16 cellular contexts compared by ENCODE assay signal in the genomic region with DNA sequence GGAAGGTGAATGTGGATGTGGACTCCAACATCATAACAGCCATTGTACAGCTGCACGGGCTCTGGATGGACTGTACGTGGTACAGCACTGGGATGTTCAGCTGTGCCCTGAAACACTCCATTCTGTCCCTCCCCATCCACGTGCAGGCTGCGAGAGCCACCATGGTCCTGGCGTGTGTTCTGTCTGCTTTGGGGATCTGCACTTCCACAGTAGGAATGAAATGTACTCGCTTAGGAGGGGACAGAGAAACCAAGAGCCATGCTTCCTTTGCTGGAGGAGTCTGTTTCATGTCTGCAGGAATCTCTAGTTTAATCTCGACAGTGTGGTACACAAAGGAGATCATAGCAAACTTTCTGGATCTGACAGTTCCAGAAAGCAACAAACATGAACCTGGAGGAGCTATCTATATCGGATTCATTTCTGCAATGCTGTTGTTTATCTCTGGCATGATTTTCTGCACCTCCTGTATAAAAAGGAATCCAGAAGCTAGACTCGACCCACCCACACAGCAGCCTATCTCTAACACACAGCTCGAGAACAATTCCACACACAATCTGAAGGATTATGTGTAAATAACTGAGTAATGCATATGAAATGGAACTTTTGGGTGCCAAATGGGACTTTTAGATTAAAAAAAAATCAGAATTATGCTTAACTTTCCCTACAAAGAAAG. TPM values are rescaled to one million over a fixed set of nuclear protein-coding genes. Genes with fewer than 3 reads are reported as not detected.
DNase-seq lines count a peak whose midpoint lies in the region; ATAC-seq, FAIRE-seq and TF ChIP-seq lines count a peak whose summit lies in the region.
"Had no signal": no experiment of that assay in that cellular context is flagged by ENCODE, and none has a peak within 500 bp of the region (broad histone marks: within the 10 kb centered on the region; RNA-seq: fewer than 3 reads in every experiment).

No MANE protein-coding gene starts in this region.

- peak overlapping the region in 2 of 7 donors; percentile 13 to 23 for H3K27ac Mint-ChIP-seq in CD4-positive, alpha-beta memory T cell
- H3K27ac Mint-ChIP-seq: activated naive CD4-positive, alpha-beta T cell treated with anti-CD3 and anti-CD28 coated beads, Interleukin-2, amount 10 ng/mL, durations not matched to agents 7 days and 5 days had no signal

- TF ChIP-seq CTCF in osteoblast (IDR thresholded peaks at IDR 0.05; ENCODE audit: extremely low read depth, low read depth, low read length) (no peak), adrenal gland (IDR thresholded peaks at IDR 0.05) (no peak)

- H3K27ac ChIP-seq in angular gyrus (ENCODE audit: low read depth, low read length) = peak overlapping the region; percentile 91
- no peak overlapping the region for H3K27ac ChIP-seq in osteoblast (ENCODE audit: low read depth, low read length)
- H3K27ac ChIP-seq in CD4-positive, alpha-beta memory T cell (ENCODE audit: low read depth, low read length) = no peak overlapping the region
- peak overlapping the region in 1 of 5 donors; percentile 32 for H3K27ac ChIP-seq in adrenal gland

- H2AFZ ChIP-seq in osteoblast (ENCODE audit: low read length) = peak overlapping the region; percentile 1

- no peak overlapping the region for H3K4me3 ChIP-seq in osteoblast (ENCODE audit: insufficient read depth, low read length)
- no peak overlapping the region for H3K4me3 ChIP-seq in CD4-positive, alpha-beta memory T cell (ENCODE audit: low read length in 2 of 2)
- H3K4me3 ChIP-seq in adrenal gland = no peak overlapping the region

- POLR2A ChIA-PET in CD4-positive, alpha-beta memory T cell (lab: Charles Lee; ENCODE audit: partially characterized antibody) = no interaction called here

- H3K36me3 ChIP-seq in osteoblast (ENCODE audit: insufficient read depth, low read length) (peaks cover 8% of the 10 kb centered on the region), adrenal gland (replicated peaks in 1 of 2) (no peaks in the 10 kb centered on the region)
- H3K36me3 ChIP-seq in CD4-positive, alpha-beta memory T cell (ENCODE audit: insufficient read depth, low read length) = peaks cover 7% of the 10 kb centered on the region

- peak; percentile 50 for DNase-seq in Right ventricle myocardium superior
- no peak for DNase-seq in osteoblast (ENCODE audit: insufficient read length, low spot score, missing footprints)
- DNase-seq in urothelium cell line (ENCODE audit: low spot score) = no peak
- DNase-seq in CD4-positive, alpha-beta memory T cell = no peak
- no peak for DNase-seq in activated T-cell treated with anti-CD3 and anti-CD28 coated beads, Interleukin-2, amount 50 U/mL, for 48 hours
- DNase-seq in adrenal gland = no peak
- DNase-seq: activated naive CD4-positive, alpha-beta T cell treated with anti-CD3 and anti-CD28 coated beads, Interleukin-2, amount 10 ng/mL, durations not matched to agents 7 days and 5 days; CD4-positive, CD25-positive, alpha-beta regulatory T cell; dermis blood vessel endothelial cell; NCI-H1694; NCI-H774; stimulated activated CD4-positive, alpha-beta T cell treated with anti-CD3 and anti-CD28 coated beads, Interleukin-1b, Interleukin-23, amount 100 ng/mL, for 48 hours had no signal

- H3K4me1 Mint-ChIP-seq in CD4-positive, alpha-beta memory T cell = peaks cover 11 to 20% (median 16%) of the 10 kb centered on the region in 4 donors
- H3K4me1 Mint-ChIP-seq: activated naive CD4-positive, alpha-beta T cell treated with anti-CD3 and anti-CD28 coated beads, Interleukin-2, amount 10 ng/mL, durations not matched to agents 7 days and 5 days had no signal

- peak; percentile 20 for FAIRE-seq in urothelium cell line (lab: Jason Lieb, UNC)
- FAIRE-seq: G401.6 had no signal

- no peak overlapping the region for H3K4me3 Mint-ChIP-seq in CD4-positive, alpha-beta memory T cell
- H3K4me3 Mint-ChIP-seq: activated naive CD4-positive, alpha-beta T cell treated with anti-CD3 and anti-CD28 coated beads, Interleukin-2, amount 10 ng/mL, durations not matched to agents 7 days and 5 days; CD4-positive, CD25-positive, alpha-beta regulatory T cell had no signal

- H4K20me1 ChIP-seq in osteoblast (ENCODE audit: insufficient read depth, low read length) = no peaks in the 10 kb centered on the region

- no peak for TF ChIP-seq POLR2A in adrenal gland (IDR thresholded peaks at IDR 0.05)

- H3K9me3 ChIP-seq in osteoblast (ENCODE audit: low read depth, low read length) = no peaks in the 10 kb centered on the region
- H3K9me3 ChIP-seq in CD4-positive, alpha-beta memory T cell (ENCODE audit: control insufficient read depth in 1 of 2, low read length in 2 of 2) = no peaks in the 10 kb centered on the region
- H3K9me3 ChIP-seq in adrenal gland (replicated peaks in 1 of 3) = no peaks in the 10 kb centered on the region

- H3K27me3 ChIP-seq in osteoblast (ENCODE audit: insufficient read depth, low read length) = no peaks in the 10 kb centered on the region
- H3K27me3 ChIP-seq in CD4-positive, alpha-beta memory T cell (ENCODE audit: insufficient read depth, low read length) = no peaks in the 10 kb centered on the region
- no peaks in the 10 kb centered on the region for H3K27me3 ChIP-seq in adrenal gland

- H3K4me1 ChIP-seq in osteoblast (ENCODE audit: insufficient read depth, low read length) (peaks cover 43% of the 10 kb centered on the region), adrenal gland (replicated peaks in 1 of 2) (peaks cover 11 to 15% of the 10 kb centered on the region in 2 donors)
- H3K4me1 ChIP-seq in CD4-positive, alpha-beta memory T cell (ENCODE audit: insufficient read depth, low read length) = no peaks in the 10 kb centered on the region

- intact Hi-C loops in Right ventricle myocardium superior (cut with DNase I) (no loop called here), adrenal gland (cut with DNase I) (no loop called here)
- intact Hi-C loops in CD4-positive, alpha-beta memory T cell (cut with micrococcal nuclease) = no loop called here

- no peaks in the 10 kb centered on the region for H3K27me3 Mint-ChIP-seq in CD4-positive, alpha-beta memory T cell
- H3K27me3 Mint-ChIP-seq: activated naive CD4-positive, alpha-beta T cell treated with anti-CD3 and anti-CD28 coated beads, Interleukin-2, amount 10 ng/mL, durations not matched to agents 7 days and 5 days; CD4-positive, CD25-positive, alpha-beta regulatory T cell had no signal

- ATAC-seq in Right ventricle myocardium superior (ENCODE audit: poor library complexity) = peak; percentile 74
- ATAC-seq: left lobe of liver had no signal

- H3K4me2 ChIP-seq in osteoblast (ENCODE audit: insufficient read depth, low read length) = no peak overlapping the region

- CTCF ChIA-PET in CD4-positive, alpha-beta memory T cell (lab: Charles Lee; ENCODE audit: partially characterized antibody) = interaction anchor here (1.5 to 3.8 kb wide), 2 partner anchors 8 to 43 kb away, joined by 3 to 22 read pairs; no protein-coding TSS in a partner anchor

- WGBS in adrenal gland, 4 donors = 66 to 82% (median 81%) methylated on average over 4 to 10 of the region's 10 CpGs

- peaks cover 39 to 55% of the 10 kb centered on the region in 2 donors for H3K36me3 Mint-ChIP-seq in CD4-positive, alpha-beta memory T cell

- H3K9me3 Mint-ChIP-seq in CD4-positive, alpha-beta memory T cell = no peaks in the 10 kb centered on the region
- H3K9me3 Mint-ChIP-seq: activated naive CD4-positive, alpha-beta T cell treated with anti-CD3 and anti-CD28 coated beads, Interleukin-2, amount 10 ng/mL, durations not matched to agents 7 days and 5 days; CD4-positive, CD25-positive, alpha-beta regulatory T cell had no signal

- peaks cover 3% of the 10 kb centered on the region for H3K79me2 ChIP-seq in osteoblast (ENCODE audit: insufficient read depth, low read length)

RNA-seq across cellular contexts. Expression of a gene that starts 12.1 kb away (rescaled TPM):
- total RNA-seq in Right ventricle myocardium superior = not detected
- not detected in 2 replicates for total RNA-seq in osteoblast
- total RNA-seq in CD4-positive, alpha-beta memory T cell = not detected
- not detected for polyA plus RNA-seq in CD4-positive, alpha-beta memory T cell
- total RNA-seq in adrenal gland = not detected
- polyA plus RNA-seq in adrenal gland = not detected
- total RNA-seq: CD4-positive, CD25-positive, alpha-beta regulatory T cell; dermis blood vessel endothelial cell; left lobe of liver; omental fat pad had no signal
- polyA plus RNA-seq: CD4-positive, CD25-positive, alpha-beta regulatory T cell had no signal

RNA-seq across cellular contexts. Expression of a gene that starts 38.3 kb away (rescaled TPM):
- total RNA-seq in Right ventricle myocardium superior (19.5 TPM), osteoblast (18.8 and 23.3 TPM in 2 replicates), adrenal gland (10 to 100 TPM; 17.1 to 55.9 (median 47.1) TPM)
- total RNA-seq in CD4-positive, alpha-beta memory T cell = 10 to 100 TPM; 36.6 to 45.7 TPM
- 10 to 100 TPM; 12.6 to 21.6 TPM for polyA plus RNA-seq in CD4-positive, alpha-beta memory T cell
- 10 to 100 TPM; 17.4 to 74.8 (median 49.5) TPM for polyA plus RNA-seq in adrenal gland
